ENCODE assay signal across 1 cellular context in genomic region chr19:38409631-38410133, GRCh38.
TF ChIP-seq lines count a peak whose summit lies in the region.

No MANE protein-coding gene starts in this region.

TF ChIP-seq in H1, 55 proteins besides CTCF, POLR2A, EP300 and RAD21:
- TF ChIP-seq CHD7 (IDR thresholded peaks at IDR 0.05; ENCODE audit: insufficient replicate concordance, low read length): no peak
- no peak for TF ChIP-seq KDM5A (IDR thresholded peaks at IDR 0.05; ENCODE audit: low read length)
- no peak for TF ChIP-seq CHD2 (IDR thresholded peaks at IDR 0.05; ENCODE audit: low read length)
- TF ChIP-seq ATF2 (IDR thresholded peaks at IDR 0.05; ENCODE audit: low read length): no peak
- no peak for TF ChIP-seq RFX5 (IDR thresholded peaks at IDR 0.05; ENCODE audit: borderline replicate concordance, low read depth, low read length)
- no peak for TF ChIP-seq FOSL1 (IDR thresholded peaks at IDR 0.05; ENCODE audit: insufficient read depth, low read depth, low read length)
- TF ChIP-seq HDAC2 (IDR thresholded peaks at IDR 0.05; ENCODE audit: borderline replicate concordance in 1 of 2, low read depth in 2 of 2, low read length in 2 of 2): no peak
- no peak for TF ChIP-seq BRCA1 (IDR thresholded peaks at IDR 0.05; ENCODE audit: low read depth, low read length)
- TF ChIP-seq RNF2 (IDR thresholded peaks at IDR 0.05; ENCODE audit: borderline replicate concordance, low read depth, low read length, missing control alignments, poor library complexity, severe bottlenecking): no peak
- no peak for TF ChIP-seq CBX8 (IDR thresholded peaks at IDR 0.05; ENCODE audit: borderline replicate concordance, low read depth, low read length)
- no peak for TF ChIP-seq MAX (IDR thresholded peaks at IDR 0.05)
- TF ChIP-seq HDAC6 (IDR thresholded peaks at IDR 0.05; ENCODE audit: low read depth, low read length): no peak
- TF ChIP-seq SAP30 (IDR thresholded peaks at IDR 0.05; ENCODE audit: insufficient read depth, insufficient replicate concordance, low read length): no peak
- TF ChIP-seq JUN (IDR thresholded peaks at IDR 0.05; ENCODE audit: low read depth, low read length): no peak
- no peak for TF ChIP-seq GABPA (IDR thresholded peaks at IDR 0.05; ENCODE audit: borderline replicate concordance, insufficient read depth, low read length)
